ENCODE assay signal across 27 cellular contexts in the genomic region with DNA sequence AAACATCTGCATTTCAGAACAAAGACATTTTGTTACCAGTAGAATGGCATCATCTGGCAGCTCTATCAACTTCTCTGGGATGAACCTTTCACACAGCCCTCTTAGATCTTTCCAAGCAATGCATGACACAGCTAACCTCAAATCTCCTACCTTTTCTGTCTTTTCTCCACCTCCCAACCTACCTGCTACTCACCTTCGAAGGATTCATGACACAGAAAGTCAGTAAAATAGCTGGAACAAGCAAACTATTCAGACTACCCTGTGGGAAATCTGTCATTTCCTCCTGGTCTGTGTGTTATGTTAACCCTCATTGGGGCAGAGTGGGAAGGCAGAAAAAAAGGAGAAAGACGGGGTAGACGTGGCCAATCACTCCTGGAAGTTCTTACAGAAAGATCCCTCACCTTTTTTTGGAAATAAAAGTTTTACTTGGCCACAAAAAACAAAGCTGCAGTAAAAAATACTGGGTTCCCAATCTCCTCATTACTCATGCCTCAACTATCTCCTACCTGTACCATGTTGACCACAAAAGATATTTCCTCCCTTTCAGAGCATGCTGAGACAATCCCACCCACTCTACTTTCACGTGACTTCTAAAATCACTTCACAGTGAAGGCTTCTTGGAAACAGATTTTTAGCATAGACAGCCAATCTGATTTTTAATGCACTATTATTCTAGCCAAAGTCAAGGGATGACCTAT.
DNase-seq lines count a peak whose midpoint lies in the region; ATAC-seq, FAIRE-seq and TF ChIP-seq lines count a peak whose summit lies in the region.
"Had no signal": no experiment of that assay in that cellular context is flagged by ENCODE, and none has a peak within 500 bp of the region (broad histone marks: within the 10 kb centered on the region; RNA-seq: fewer than 3 reads in every experiment).

No MANE protein-coding gene starts in this region.

- H3K36me3 Mint-ChIP-seq in activated CD4-positive, alpha-beta T cell treated with anti-CD3 and anti-CD28 coated beads for 36 hours (ENCODE audit: low read depth): no peaks in the 10 kb centered on the region
- H3K36me3 Mint-ChIP-seq: stimulated activated naive B cell treated with anti-CD40 and anti-IgM and Interleukin-4, amounts not matched to agents 10 μg/mL and 1 μg/mL and 100 μg/mL, for 72 hours; T-cell had no signal

- no peak overlapping the region for H3K4me3 Mint-ChIP-seq in activated CD4-positive, alpha-beta T cell treated with anti-CD3 and anti-CD28 coated beads for 36 hours
- H3K4me3 Mint-ChIP-seq: activated CD4-positive, alpha-beta memory T cell treated with anti-CD3 and anti-CD28 coated beads, Interleukin-2, amount 10 ng/mL, durations not matched to agents 7 days and 5 days; HFFc6; stimulated activated naive B cell treated with anti-CD40 and anti-IgM and Interleukin-4, amounts not matched to agents 10 μg/mL and 1 μg/mL and 100 μg/mL, for 72 hours; T-cell had no signal

- DNase-seq in activated CD4-positive, alpha-beta T cell treated with anti-CD3 and anti-CD28 coated beads for 36 hours: no peak
- no peak for DNase-seq in activated CD4-positive, alpha-beta T cell treated with anti-CD3 and anti-CD28 coated beads for 1 hour
- DNase-seq in NCI-H226 (peak; percentile 26), bronchial epithelial cell (ENCODE audit: low read depth) (peak; percentile 82), renal cortical epithelial cell (ENCODE audit: low read depth) (peak; percentile 55), NCI-H2029 treated with DMSO at 0.1 percent for 48 hours (lab: John Stamatoyannopoulos, UW) (no peak), hippocampal formation (lab: John Stamatoyannopoulos, UW) (no peak), amniotic stem cell (lab: John Stamatoyannopoulos, UW) (no peak)
- DNase-seq: activated CD4-positive, alpha-beta memory T cell treated with anti-CD3 and anti-CD28 coated beads, Interleukin-2, amount 10 ng/mL, durations not matched to agents 7 days and 5 days; activated CD4-positive, CD25-positive, alpha-beta regulatory T cell; activated naive CD4-positive, alpha-beta T cell treated with anti-CD3 and anti-CD28 coated beads, Interleukin-2, amount 50 U/mL, for 16 hours; Caco-2; dermis blood vessel endothelial cell; GF-D8; HFFc6; mesenchymal stem cell; stimulated activated CD4-positive, alpha-beta T cell treated with anti-CD3 and anti-CD28 coated beads, Interleukin-4, amount 100 ng/mL, for 4 hours; stimulated activated naive B cell treated with anti-CD40 and anti-IgM and Interleukin-4, amounts not matched to agents 10 μg/mL and 1 μg/mL and 100 μg/mL, for 72 hours; T-cell; testis had no signal

- no peak overlapping the region for H3K4me3 ChIP-seq in bronchial epithelial cell (ENCODE audit: low read depth, low read length)
- H3K4me3 ChIP-seq: ascending aorta, gastroesophageal sphincter, hepatocyte, testis, vagina had no signal

- FAIRE-seq in bronchial epithelial cell (lab: Jason Lieb, UNC): peak; percentile 50

- H3K4me1 Mint-ChIP-seq in activated CD4-positive, alpha-beta T cell treated with anti-CD3 and anti-CD28 coated beads for 36 hours: peaks cover 10% of the 10 kb centered on the region
- H3K4me1 Mint-ChIP-seq: stimulated activated naive B cell treated with anti-CD40 and anti-IgM and Interleukin-4, amounts not matched to agents 10 μg/mL and 1 μg/mL and 100 μg/mL, for 72 hours; T-cell had no signal

- H3K36me3 ChIP-seq in bronchial epithelial cell (ENCODE audit: control insufficient read depth, insufficient read depth, low read length): no peaks in the 10 kb centered on the region
- H3K36me3 ChIP-seq: ascending aorta, vagina had no signal

- no peak overlapping the region for H3K27ac Mint-ChIP-seq in activated CD4-positive, alpha-beta T cell treated with anti-CD3 and anti-CD28 coated beads for 36 hours
- H3K27ac Mint-ChIP-seq: activated CD4-positive, alpha-beta memory T cell treated with anti-CD3 and anti-CD28 coated beads, Interleukin-2, amount 10 ng/mL, durations not matched to agents 7 days and 5 days; HFFc6; T-cell had no signal

- peaks cover 9% of the 10 kb centered on the region for H3K27me3 Mint-ChIP-seq in activated CD4-positive, alpha-beta T cell treated with anti-CD3 and anti-CD28 coated beads for 36 hours
- H3K27me3 Mint-ChIP-seq: progenitor cell of endocrine pancreas had no signal

- POLR2A ChIA-PET in activated CD4-positive, alpha-beta T cell treated with anti-CD3 and anti-CD28 coated beads for 36 hours (lab: Charles Lee): no interaction called here

- peak; percentile 53 for ATAC-seq in activated CD4-positive, alpha-beta T cell treated with anti-CD3 and anti-CD28 coated beads for 36 hours
- ATAC-seq: gastroesophageal sphincter; left lobe of liver; sciatic nerve; stimulated activated naive B cell treated with anti-CD40 and anti-IgM and Interleukin-4, amounts not matched to agents 10 μg/mL and 1 μg/mL and 100 μg/mL, for 72 hours; T-cell had no signal

- intact Hi-C loops in activated CD4-positive, alpha-beta T cell treated with anti-CD3 and anti-CD28 coated beads for 36 hours (cut with DNase I, micrococcal nuclease): no loop called here

- H3K27me3 ChIP-seq in bronchial epithelial cell (ENCODE audit: control insufficient read depth, insufficient read depth, low read length): no peaks in the 10 kb centered on the region
- H3K27me3 ChIP-seq: ascending aorta, gastroesophageal sphincter, hepatocyte, testis, vagina had no signal

- TF ChIP-seq CTCF in bronchial epithelial cell (IDR thresholded peaks at IDR 0.05; ENCODE audit: insufficient read depth, low read length, severe bottlenecking): no peak

- CTCF ChIA-PET in activated CD4-positive, alpha-beta T cell treated with anti-CD3 and anti-CD28 coated beads for 36 hours (lab: Charles Lee): no interaction called here

- H3K9me3 Mint-ChIP-seq in activated CD4-positive, alpha-beta T cell treated with anti-CD3 and anti-CD28 coated beads for 36 hours (ENCODE audit: low read depth): no peaks in the 10 kb centered on the region
- H3K9me3 Mint-ChIP-seq: activated CD4-positive, alpha-beta memory T cell treated with anti-CD3 and anti-CD28 coated beads, Interleukin-2, amount 10 ng/mL, durations not matched to agents 7 days and 5 days; HFFc6; stimulated activated naive B cell treated with anti-CD40 and anti-IgM and Interleukin-4, amounts not matched to agents 10 μg/mL and 1 μg/mL and 100 μg/mL, for 72 hours; T-cell had no signal

Comparison
In these comparisons a context has a peak if more than half of its experiments do, and no peak if none do; other contexts are left out.
1. DNase-seq: peak in NCI-H226 (single experiment), bronchial epithelial cell (single experiment) and renal cortical epithelial cell (single experiment); none in activated CD4-positive, alpha-beta T cell treated with anti-CD3 and anti-CD28 coated beads for 36 hours (single experiment), activated CD4-positive, alpha-beta T cell treated with anti-CD3 and anti-CD28 coated beads for 1 hour (single experiment), NCI-H2029 treated with DMSO at 0.1 percent for 48 hours (single experiment), hippocampal formation (0 of 2) and amniotic stem cell (single experiment).